ENCODE assay signal across 28 cellular contexts in the genomic region with DNA sequence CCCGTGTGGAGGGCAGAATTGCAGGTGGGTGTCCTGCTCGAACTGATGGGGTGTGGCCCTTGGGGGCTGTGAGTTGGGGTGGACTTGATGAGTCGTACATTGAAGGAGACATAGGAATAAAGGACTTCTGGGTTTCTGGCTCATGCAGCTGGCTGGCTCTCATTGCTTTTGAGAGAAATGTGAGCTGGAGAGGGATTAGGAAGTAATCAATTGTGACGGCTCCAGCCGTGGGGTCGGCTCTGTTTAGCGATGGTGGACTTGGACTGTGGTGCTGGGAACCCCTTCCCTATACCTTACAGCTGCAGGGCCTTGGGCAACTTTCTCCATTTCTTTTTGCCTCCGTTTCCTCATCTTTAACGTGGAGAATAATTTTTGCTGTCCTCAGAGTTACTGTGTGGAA. TPM values are rescaled to one million over a fixed set of nuclear protein-coding genes. Genes with fewer than 3 reads are reported as not detected.
A peak's percentile ranks its signal among the peaks of the same experiment; 100 is the strongest.
DNase-seq lines count a peak whose midpoint lies in the region; ATAC-seq, FAIRE-seq and TF ChIP-seq lines count a peak whose summit lies in the region.
"Had no signal": no experiment of that assay in that cellular context is flagged by ENCODE, and none has a peak within 500 bp of the region (broad histone marks: within the 10 kb centered on the region; RNA-seq: fewer than 3 reads in every experiment).

No MANE protein-coding gene starts in this region.

- H3K27me3 ChIP-seq in neuronal stem cell (ENCODE audit: control insufficient read depth in 3 of 3, insufficient read depth in 3 of 3, low read depth in 1 of 3, low read length in 3 of 3), result no peaks in the 10 kb centered on the region
- H3K27me3 ChIP-seq: breast epithelium, ovary, suprapubic skin had no signal

- H3K14ac ChIP-seq in neuronal stem cell (ENCODE audit: low read length), result no peak overlapping the region

- H3K27ac ChIP-seq in kidney (ENCODE audit: low read depth in 2 of 2, low read length in 2 of 2) (peak overlapping the region; percentile 83 to 90), neuronal stem cell (replicated peaks; ENCODE audit: low read length) (no peak overlapping the region)
- H3K27ac ChIP-seq: breast epithelium, PC-9, suprapubic skin had no signal

- H3K9me3 ChIP-seq in kidney (ENCODE audit: control insufficient read depth in 1 of 2, low read length in 2 of 2) (no peaks in the 10 kb centered on the region), neuronal stem cell (replicated peaks in 1 of 2; ENCODE audit: control insufficient read depth in 2 of 2, insufficient read depth in 1 of 2, low read depth in 1 of 2, low read length in 2 of 2) (peaks cover 0 to 2% of the 10 kb centered on the region in 2 donors)
- H3K9me3 ChIP-seq: breast epithelium, ovary, suprapubic skin had no signal

- no peak overlapping the region for H4K8ac ChIP-seq in neuronal stem cell (ENCODE audit: low read depth, low read length)

- H4K91ac ChIP-seq in neuronal stem cell (ENCODE audit: low read depth, low read length, poor library complexity), result no peak overlapping the region

- H3K23ac ChIP-seq in neuronal stem cell (ENCODE audit: low read depth, low read length, poor library complexity), result no peak overlapping the region

- H3K36me3 ChIP-seq in kidney (ENCODE audit: control insufficient read depth in 1 of 2, insufficient read depth in 2 of 2, low read length in 2 of 2) (no peaks in the 10 kb centered on the region), neuronal stem cell (replicated peaks in 1 of 2; ENCODE audit: control insufficient read depth in 2 of 2, insufficient read depth in 2 of 2, low read length in 2 of 2) (peaks cover 0 to 19% of the 10 kb centered on the region in 2 donors)
- H3K36me3 ChIP-seq: breast epithelium, ovary, suprapubic skin had no signal

- H3K18ac ChIP-seq in neuronal stem cell (ENCODE audit: low read length), result no peak overlapping the region

- no peak overlapping the region for H2BK5ac ChIP-seq in neuronal stem cell (ENCODE audit: low read length)

- H3K79me1 ChIP-seq in neuronal stem cell (ENCODE audit: low read depth, low read length), result peaks cover 21% of the 10 kb centered on the region

- no peak overlapping the region for H2BK120ac ChIP-seq in neuronal stem cell (ENCODE audit: low read depth, low read length)

- peak; percentile 5 for DNase-seq in NCI-H82 (lab: John Stamatoyannopoulos, UW)
- no peak for DNase-seq in NCI-H82 treated with DMSO at 0.1 percent for 48 hours (lab: John Stamatoyannopoulos, UW; ENCODE audit: unreplicated experiment)
- peak; percentile 6 for DNase-seq in kidney
- DNase-seq in neuronal stem cell (ENCODE audit: low spot score), result no peak
- DNase-seq in type B pancreatic cell (ENCODE audit: extremely low spot score, unreplicated experiment), result no peak
- DNase-seq in G401 (ENCODE audit: low spot score), result no peak
- DNase-seq: 8988T; activated CD4-positive, alpha-beta T cell treated with anti-CD3 and anti-CD28 coated beads, Interleukin-2, amount 10 ng/mL, durations not matched to agents 24 days and 14 days; activated naive CD4-positive, alpha-beta T cell treated with Interleukin-2 at 50 U/mL for 16 hours; activated T-cell treated with anti-CD3 and anti-CD28 coated beads, Interleukin-2, amount 50 U/mL, for 1 hour; CD4-positive, alpha-beta T cell; GOT3; Kasumi-1; kidney glomerular epithelial cell; NCI-H1694; NCI-H2171; NK-92 treated with Interleukin-12 subunit alpha and Interleukin-12 subunit beta, amount 100 ng/mL, for 24 hours; Right ventricle myocardium superior; stimulated activated CD4-positive, alpha-beta T cell treated with anti-CD3 and anti-CD28 coated beads, Interleukin-4, amount 100 ng/mL, for 4 hours; stimulated activated naive B cell treated with anti-CD40 and anti-IgM and Interleukin-4, amounts not matched to agents 10 μg/mL and 1 μg/mL and 100 μg/mL, for 72 hours had no signal

- in situ Hi-C loops in G401 (cut with HindIII; ENCODE audit: low sequenced_read_pairs), result no loop called here

- no peaks in the 10 kb centered on the region for H3K9me3 Mint-ChIP-seq in type B pancreatic cell
- H3K9me3 Mint-ChIP-seq: activated CD4-positive, alpha-beta T cell treated with anti-CD3 and anti-CD28 coated beads, Interleukin-2, amount 10 ng/mL, durations not matched to agents 24 days and 14 days; CD4-positive, alpha-beta T cell; stimulated activated naive B cell treated with anti-CD40 and anti-IgM and Interleukin-4, amounts not matched to agents 10 μg/mL and 1 μg/mL and 100 μg/mL, for 72 hours; T-helper 2 cell treated with Interferon-gamma antibody and Interleukin-4, amounts not matched to agents 5 μg/mL and 100 μg/mL, for 36 hours had no signal

- H3K4me1 Mint-ChIP-seq in type B pancreatic cell (ENCODE audit: unreplicated experiment), result peaks cover 55% of the 10 kb centered on the region

- ATAC-seq in HG02970 (IDR thresholded peaks at IDR 0.05; ENCODE audit: low FRiP score, unreplicated experiment), result no peak
- ATAC-seq in GM21528 (IDR thresholded peaks at IDR 0.05; ENCODE audit: low FRiP score, unreplicated experiment), result no peak
- ATAC-seq: stimulated activated naive B cell treated with anti-CD40 and anti-IgM and Interleukin-4, amounts not matched to agents 10 μg/mL and 1 μg/mL and 100 μg/mL, for 72 hours had no signal

- no peak overlapping the region for H2BK15ac ChIP-seq in neuronal stem cell (ENCODE audit: low read length)

- TF ChIP-seq CTCF in kidney (IDR thresholded peaks at IDR 0.05; ENCODE audit: borderline replicate concordance, extremely low read depth, insufficient read depth) (no peak), type B pancreatic cell (conservative IDR thresholded peaks at IDR 0.05) (no peak)

- intact Hi-C loops in kidney (cut with DNase I), result no loop called here

- H2BK12ac ChIP-seq in neuronal stem cell (ENCODE audit: low read length), result no peak overlapping the region

- peaks cover 59 to 77% of the 10 kb centered on the region in 2 donors for H3K4me1 ChIP-seq in kidney (ENCODE audit: control insufficient read depth in 1 of 2, insufficient read depth in 1 of 2, low read depth in 1 of 2, low read length in 2 of 2)
- H3K4me1 ChIP-seq in neuronal stem cell (ENCODE audit: control insufficient read depth in 2 of 2, insufficient read depth in 1 of 2, low read depth in 1 of 2, low read length in 2 of 2), result peaks cover 10 to 22% of the 10 kb centered on the region in 2 donors
- H3K4me1 ChIP-seq: breast epithelium had no signal

- H3K4me2 ChIP-seq in neuronal stem cell (ENCODE audit: insufficient read depth, low read length, poor library complexity, severe bottlenecking), result no peak overlapping the region
- H3K4me2 ChIP-seq: PC-9 had no signal

- no peak for FAIRE-seq in kidney (lab: Jason Lieb, UNC)
- FAIRE-seq: urothelium cell line had no signal

- H3K36me3 Mint-ChIP-seq in type B pancreatic cell, result no peaks in the 10 kb centered on the region

- H3K4ac ChIP-seq in neuronal stem cell (ENCODE audit: low read length), result no peak overlapping the region

- H3K27me3 Mint-ChIP-seq in type B pancreatic cell, result no peaks in the 10 kb centered on the region
- H3K27me3 Mint-ChIP-seq: activated CD4-positive, alpha-beta T cell treated with anti-CD3 and anti-CD28 coated beads, Interleukin-2, amount 10 ng/mL, durations not matched to agents 24 days and 14 days; CD4-positive, alpha-beta T cell; stimulated activated naive B cell treated with anti-CD40 and anti-IgM and Interleukin-4, amounts not matched to agents 10 μg/mL and 1 μg/mL and 100 μg/mL, for 72 hours had no signal

- no peak overlapping the region for H2AK5ac ChIP-seq in neuronal stem cell (ENCODE audit: low read depth, low read length)

- H3K4me3 ChIP-seq in kidney (ENCODE audit: low read length in 2 of 2) (peak overlapping the region in 1 of 2 donors; percentile 9), neuronal stem cell (ENCODE audit: low read length in 2 of 2) (no peak overlapping the region)
- H3K4me3 ChIP-seq: breast epithelium, ovary, PC-9, suprapubic skin had no signal

- H3K27ac Mint-ChIP-seq in type B pancreatic cell, result peak overlapping the region; percentile 64
- H3K27ac Mint-ChIP-seq: activated CD4-positive, alpha-beta T cell treated with anti-CD3 and anti-CD28 coated beads, Interleukin-2, amount 10 ng/mL, durations not matched to agents 24 days and 14 days; CD4-positive, alpha-beta T cell; stimulated activated naive B cell treated with anti-CD40 and anti-IgM and Interleukin-4, amounts not matched to agents 10 μg/mL and 1 μg/mL and 100 μg/mL, for 72 hours; T-helper 2 cell treated with Interferon-gamma antibody and Interleukin-4, amounts not matched to agents 5 μg/mL and 100 μg/mL, for 36 hours had no signal

- H3K9ac ChIP-seq in kidney (ENCODE audit: low read length in 2 of 2) (peak overlapping the region in 1 of 2 donors; percentile 42), neuronal stem cell (ENCODE audit: low read depth, low read length, poor library complexity) (peak overlapping the region; percentile 24)

- WGBS in neuronal stem cell (ENCODE audit: extremely low coverage in 2 of 2, insufficient read length in 2 of 2, insufficient replicate concordance in 1 of 2), 2 donors, result no CpG with 5 or more reads among the region's 9 CpGs

- H3K4me3 Mint-ChIP-seq in type B pancreatic cell, result peak overlapping the region; percentile 34
- H3K4me3 Mint-ChIP-seq: activated CD4-positive, alpha-beta T cell treated with anti-CD3 and anti-CD28 coated beads, Interleukin-2, amount 10 ng/mL, durations not matched to agents 24 days and 14 days; CD4-positive, alpha-beta T cell; stimulated activated naive B cell treated with anti-CD40 and anti-IgM and Interleukin-4, amounts not matched to agents 10 μg/mL and 1 μg/mL and 100 μg/mL, for 72 hours; T-helper 2 cell treated with Interferon-gamma antibody and Interleukin-4, amounts not matched to agents 5 μg/mL and 100 μg/mL, for 36 hours had no signal

- no peak overlapping the region for H2AFZ ChIP-seq in neuronal stem cell (ENCODE audit: low read length)
- H2AFZ ChIP-seq: PC-9 had no signal

RNA-seq across cellular contexts. Expression of gene IMPA2, which starts 9.2 kb away (rescaled TPM):
- total RNA-seq in kidney (157 TPM), type B pancreatic cell (ENCODE audit: low replicate concordance) (53.6 and 56.3 TPM in 2 replicates)
- polyA plus RNA-seq in kidney (ENCODE audit: insufficient read depth, low read depth, low replicate concordance), result 348 TPM
- 71.9 TPM for polyA plus RNA-seq in neuronal stem cell (2013, experiment 1 of 2)
- 69.5 TPM for polyA plus RNA-seq in neuronal stem cell (2013, experiment 2 of 2)
- 51.4 and 55.8 TPM in 2 replicates for total RNA-seq in G401 (2014; rRNA removed; shearing (Covaris generic))

Comparison
In these comparisons a context has a peak if more than half of its experiments do, and no peak if none do; other contexts are left out.
1. DNase-seq: peak in NCI-H82 (single experiment) and kidney (single experiment); none in NCI-H82 treated with DMSO at 0.1 percent for 48 hours (single experiment), neuronal stem cell (single experiment), type B pancreatic cell (single experiment) and G401 (single experiment).